3 cellular contexts compared by ENCODE assay signal in the genomic region with DNA sequence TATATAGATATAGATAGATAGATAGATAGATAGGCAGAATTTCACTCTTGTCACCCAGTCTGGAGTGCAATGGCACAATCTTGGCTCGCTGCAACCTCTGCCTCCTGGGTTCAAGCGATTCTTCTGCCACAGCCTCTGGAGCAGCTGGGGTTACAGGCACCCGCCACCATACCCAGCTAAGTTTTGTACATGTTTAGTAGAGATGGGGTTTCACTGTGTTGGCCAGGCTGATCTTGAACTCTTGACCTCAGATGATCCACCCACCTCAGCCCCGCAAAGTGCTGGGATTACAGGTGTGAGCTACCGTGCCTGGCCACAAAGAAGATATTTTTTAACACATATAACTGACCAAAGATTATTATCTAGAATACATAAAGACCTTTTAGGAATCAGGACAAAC. TPM values are rescaled to one million over a fixed set of nuclear protein-coding genes. Genes with fewer than 3 reads are reported as not detected.
"Had no signal": no experiment of that assay in that cellular context is flagged by ENCODE, and none has a peak within 500 bp of the region (broad histone marks: within the 10 kb centered on the region; RNA-seq: fewer than 3 reads in every experiment).

No MANE protein-coding gene starts in this region.

RNA-seq across cellular contexts. Expression of gene TNFRSF9, which starts 22.7 kb away (rescaled TPM):
- total RNA-seq: GM23248, H7, HFFc6 had no signal
